19 cellular contexts compared by ENCODE assay signal in genomic region chr2:143121079-143121478, GRCh38. TPM values are rescaled to one million over a fixed set of nuclear protein-coding genes. Genes with fewer than 3 reads are reported as not detected.
A peak's percentile ranks its signal among the peaks of the same experiment; 100 is the strongest.
DNase-seq lines count a peak whose midpoint lies in the region; ATAC-seq, FAIRE-seq and TF ChIP-seq lines count a peak whose summit lies in the region.
"Had no signal": no experiment of that assay in that cellular context is flagged by ENCODE, and none has a peak within 500 bp of the region (broad histone marks: within the 10 kb centered on the region; RNA-seq: fewer than 3 reads in every experiment).

No MANE protein-coding gene starts in this region.

- RAD21 ChIA-PET in GM12878 (lab: Charles Lee; ENCODE audit: unreplicated experiment): interaction anchor here (0.8 to 1.0 kb wide), 6 partner anchors 9 to 40 kb away, joined by 3 to 7 read pairs (median 4); no protein-coding TSS in a partner anchor

- no peak for DNase-seq in activated CD4-positive, alpha-beta T cell treated with anti-CD3 and anti-CD28 coated beads, Interleukin-2, amount 10 ng/mL, durations not matched to agents 7 days and 5 days
- no peak for DNase-seq in activated CD4-positive, alpha-beta T cell treated with anti-CD3 and anti-CD28 coated beads for 48 hours
- DNase-seq in GM12878 (ENCODE audit: low read depth, low spot score) (no peak), osteocyte (ENCODE audit: extremely low spot score, unreplicated experiment) (no peak), NCI-H510A (lab: John Stamatoyannopoulos, UW) (no peak), NCI-H128 (lab: John Stamatoyannopoulos, UW; ENCODE audit: unreplicated experiment) (no peak)
- DNase-seq: cerebellar nuclear complex; left cardiac atrium; NCI-H1417 treated with DMSO at 0.1 percent for 48 hours; NCI-H524; RPMI8226; stimulated activated CD4-positive, alpha-beta T cell treated with anti-CD3 and anti-CD28 coated beads, Interleukin-1b, Interleukin-23, amount 100 ng/mL, for 48 hours; T-helper 9 cell had no signal

- H3K27ac ChIP-seq in GM12878 (ENCODE audit: control insufficient read depth, insufficient read depth): peak overlapping the region; percentile 30
- H3K27ac ChIP-seq: A549 had no signal

- H3K9me3 ChIP-seq in GM12878 (replicated peaks; ENCODE audit: control insufficient read depth, insufficient read depth, low read length): no peaks in the 10 kb centered on the region; the same call in 2 of the 3 replicates
- H3K9me3 ChIP-seq: A549 had no signal

- ATAC-seq in GM19452 (IDR thresholded peaks at IDR 0.05; ENCODE audit: unreplicated experiment) (peak; percentile 71), HG03139 (IDR thresholded peaks at IDR 0.05; ENCODE audit: unreplicated experiment) (peak; percentile 73), GM12878 (peak; percentile 62)
- ATAC-seq: A549, GM23338, left cardiac atrium had no signal

- no peak for TF ChIP-seq RAD21 in GM12878 (IDR thresholded peaks at IDR 0.05; ENCODE audit: insufficient read depth, low read depth, low read length)

- H3K27me3 ChIP-seq in GM12878 (replicated peaks in 1 of 2; ENCODE audit: control insufficient read depth in 2 of 2, insufficient read depth in 2 of 2, low read length in 1 of 2): no peaks in the 10 kb centered on the region

- no peak overlapping the region for H3K4me3 Mint-ChIP-seq in activated CD4-positive, alpha-beta T cell treated with anti-CD3 and anti-CD28 coated beads, Interleukin-2, amount 10 ng/mL, durations not matched to agents 7 days and 5 days
- H3K4me3 Mint-ChIP-seq in osteocyte (ENCODE audit: unreplicated experiment): no peak overlapping the region
- H3K4me3 Mint-ChIP-seq: GM23338 had no signal

- in situ Hi-C loops in GM12878 (cut with MboI): no loop called here

- H3K4me2 ChIP-seq in GM12878 (ENCODE audit: control insufficient read depth, insufficient read depth): peak overlapping the region; percentile 41
- H3K4me2 ChIP-seq: A549, GM23338 had no signal

- H3K27ac Mint-ChIP-seq in activated CD4-positive, alpha-beta T cell treated with anti-CD3 and anti-CD28 coated beads, Interleukin-2, amount 10 ng/mL, durations not matched to agents 7 days and 5 days: peak overlapping the region; percentile 38
- no peak overlapping the region for H3K27ac Mint-ChIP-seq in osteocyte (ENCODE audit: unreplicated experiment)
- H3K27ac Mint-ChIP-seq: GM23338 had no signal

- H2AFZ ChIP-seq in GM12878 (ENCODE audit: control insufficient read depth, low read depth, low read length): peak overlapping the region; percentile 68
- H2AFZ ChIP-seq: GM23338 had no signal

- H3K9ac ChIP-seq in GM12878 (ENCODE audit: control insufficient read depth, insufficient read depth, low read length): no peak overlapping the region

- H3K9me3 Mint-ChIP-seq in activated CD4-positive, alpha-beta T cell treated with anti-CD3 and anti-CD28 coated beads, Interleukin-2, amount 10 ng/mL, durations not matched to agents 7 days and 5 days: peaks cover 16% of the 10 kb centered on the region
- H3K9me3 Mint-ChIP-seq in osteocyte (ENCODE audit: unreplicated experiment): no peaks in the 10 kb centered on the region
- H3K9me3 Mint-ChIP-seq: GM23338 had no signal

- CTCF ChIA-PET in activated CD4-positive, alpha-beta T cell treated with anti-CD3 and anti-CD28 coated beads, Interleukin-2, amount 10 ng/mL, durations not matched to agents 7 days and 5 days (lab: Charles Lee): interaction anchor here (0.5 to 2.2 kb wide), 5 partner anchors 9 to 160 kb away, joined by 3 to 9 read pairs (median 4); no protein-coding TSS in a partner anchor
- CTCF ChIA-PET in GM12878 (lab: Yijun Ruan, JAX): interaction anchor here (0.6 to 3.0 kb wide), 9 partner anchors 9 to 163 kb away, joined by 3 to 16 read pairs (median 5); no protein-coding TSS in a partner anchor

- FAIRE-seq in GM12878 (lab: Jason Lieb, UNC): no peak
- FAIRE-seq: A549, urothelium cell line had no signal

- SMC1A ChIA-PET in GM12878 (lab: Charles Lee; ENCODE audit: uncharacterized antibody, unreplicated experiment): interaction anchor here (0.8 to 2.3 kb wide), 13 partner anchors 9 to 137 kb away, joined by 3 to 18 read pairs (median 3); partner anchors contain the start of gene ARHGAP15

- TF ChIP-seq EP300 in GM12878 (IDR thresholded peaks at IDR 0.05; ENCODE audit: borderline replicate concordance in 1 of 2, control insufficient read depth in 1 of 2, low read depth in 2 of 2, low read length in 2 of 2): no peak

- H3K4me1 Mint-ChIP-seq in activated CD4-positive, alpha-beta T cell treated with anti-CD3 and anti-CD28 coated beads, Interleukin-2, amount 10 ng/mL, durations not matched to agents 7 days and 5 days: peaks cover 10% of the 10 kb centered on the region
- peaks cover 5% of the 10 kb centered on the region for H3K4me1 Mint-ChIP-seq in osteocyte (ENCODE audit: unreplicated experiment)
- H3K4me1 Mint-ChIP-seq: GM23338 had no signal

- no peak overlapping the region for H3K4me3 ChIP-seq in GM12878
- H3K4me3 ChIP-seq: A549, GM23338 had no signal

- no TSS peak for BruUV-seq in GM12878 (replicated peaks; lab: Mats Ljungman, UMichigan)

- no peaks in the 10 kb centered on the region for H3K36me3 ChIP-seq in GM12878 (ENCODE audit: control insufficient read depth in 2 of 2, insufficient read depth in 2 of 2, low read length in 1 of 2)

- POLR2A ChIA-PET in activated CD4-positive, alpha-beta T cell treated with anti-CD3 and anti-CD28 coated beads, Interleukin-2, amount 10 ng/mL, durations not matched to agents 7 days and 5 days (lab: Charles Lee): no interaction called here
- POLR2A ChIA-PET in GM12878 (lab: Charles Lee): interaction anchor here (1.0 to 1.3 kb wide), 2 partner anchors 10 to 20 kb away, joined by 3 to 6 read pairs; no protein-coding TSS in a partner anchor

- no peak for TF ChIP-seq POLR2A in GM12878 (IDR thresholded peaks at IDR 0.05; ENCODE audit: low read depth, low read length)

- intact Hi-C loops in GM12878 (cut with micrococcal nuclease; ENCODE audit: unreplicated experiment): no loop called here

- TF ChIP-seq CTCF in GM12878 (IDR thresholded peaks at IDR 0.05 in 2 of 3, conservative IDR thresholded peaks at IDR 0.05 in 1 of 3; ENCODE audit: control insufficient read depth in 2 of 3, extremely low read depth in 1 of 3, insufficient read depth in 1 of 3, low read depth in 3 of 3, low read length in 3 of 3): no peak
- no peak for TF ChIP-seq CTCF in osteocyte (IDR thresholded peaks at IDR 0.05)

- WGBS in GM12878 (ENCODE audit: insufficient coverage, insufficient replicate concordance, low lambda C conversion rate, missing lambda C conversion rate): 0% methylated on average over 1 of the region's 1 CpG

- no peaks in the 10 kb centered on the region for H3K79me2 ChIP-seq in GM12878 (ENCODE audit: control insufficient read depth, insufficient read depth, low read length)

- H3K27me3 Mint-ChIP-seq in activated CD4-positive, alpha-beta T cell treated with anti-CD3 and anti-CD28 coated beads, Interleukin-2, amount 10 ng/mL, durations not matched to agents 7 days and 5 days: no peaks in the 10 kb centered on the region
- H3K27me3 Mint-ChIP-seq in osteocyte (ENCODE audit: unreplicated experiment): peaks cover 31% of the 10 kb centered on the region

- H4K20me1 ChIP-seq in GM12878 (ENCODE audit: control insufficient read depth, insufficient read depth): no peaks in the 10 kb centered on the region

- H3K4me1 ChIP-seq in GM12878 (ENCODE audit: control insufficient read depth, insufficient read depth, low read length): peaks cover 7% of the 10 kb centered on the region
- H3K4me1 ChIP-seq: A549 had no signal

- H3K36me3 Mint-ChIP-seq in activated CD4-positive, alpha-beta T cell treated with anti-CD3 and anti-CD28 coated beads, Interleukin-2, amount 10 ng/mL, durations not matched to agents 7 days and 5 days (ENCODE audit: low read depth): peaks cover 14% of the 10 kb centered on the region
- no peaks in the 10 kb centered on the region for H3K36me3 Mint-ChIP-seq in osteocyte (ENCODE audit: unreplicated experiment)

TF ChIP-seq in GM12878, 131 proteins besides CTCF, POLR2A, EP300 and RAD21 (continues in another document):
- TF ChIP-seq NFXL1 (IDR thresholded peaks at IDR 0.05; ENCODE audit: borderline replicate concordance) (no peak), ZSCAN29 (IDR thresholded peaks at IDR 0.05) (no peak), ZNF24 (IDR thresholded peaks at IDR 0.05) (no peak), BRCA1 (IDR thresholded peaks at IDR 0.05; ENCODE audit: low read depth, low read length) (no peak), ATF3 (IDR thresholded peaks at IDR 0.05; ENCODE audit: borderline replicate concordance, extremely low read depth, low read depth, low read length) (no peak)

RNA-seq across cellular contexts. Expression of gene ARHGAP15, which starts 8.1 kb away (rescaled TPM):
- total RNA-seq in activated CD4-positive, alpha-beta T cell treated with anti-CD3 and anti-CD28 coated beads, Interleukin-2, amount 10 ng/mL, durations not matched to agents 7 days and 5 days: 100 to 1,000 TPM; 189 to 197 TPM
- 429 and 488 TPM in 2 replicates for total RNA-seq in GM12878 (2013; cell fraction: nucleolus; rRNA removed)
- total RNA-seq in GM12878 (2014; rRNA removed) (55.1 and 64.1 TPM in 2 replicates), GM12878 (2014; rRNA removed; fragmentation: Illumina TruSeq; extraction: Trizol) (84.3 and 87.1 TPM in 2 replicates), GM12878 (2021) (44.4 and 44.8 TPM in 2 replicates), osteocyte (not detected in 2 replicates)
- polyA plus RNA-seq in GM12878 (2011; ENCODE audit: low read depth): 40.3 TPM
- polyA plus RNA-seq in GM12878 (2011; rRNA removed) (92.6 and 110 TPM in 2 replicates), GM12878 (2014; fragmentation: Illumina TruSeq; extraction: Trizol) (59.7 and 82.4 TPM in 2 replicates), GM12878 (2014; fragmentation: Nextera tagmentation; extraction: Ambion mirVana) (10 to 100 TPM; 66.6 to 69.9 TPM), GM12878 (2014; rRNA removed) (29.3 and 38.0 TPM in 2 replicates), GM12878 (2016; fragmentation: Nextera tagmentation; extraction: Ambion mirVana) (10 to 100 TPM; 66.9 to 72.7 TPM)
- 31.9 and 32.3 TPM in 2 replicates for polyA plus RNA-seq in GM12878 (2011; cell fraction: cytosol; rRNA removed)
- 47.1 and 52.0 TPM in 2 replicates for polyA plus RNA-seq in GM12878 (2011; cell fraction: nucleus; rRNA removed)
- 50.7 and 60.8 TPM in 2 replicates for polyA plus RNA-seq in GM12878 (2012)
- 91.3 and 128 TPM in 2 replicates for polyA minus RNA-seq in GM12878 (2011; rRNA and poly(A)+ RNA removed)
- polyA minus RNA-seq in GM12878 (2011; cell fraction: cytosol; rRNA and poly(A)+ RNA removed): 21.6 and 22.7 TPM in 2 replicates
- 290 and 318 TPM in 2 replicates for polyA minus RNA-seq in GM12878 (2011; cell fraction: nucleus; rRNA and poly(A)+ RNA removed)
- total RNA-seq: GM23338, renal cortical epithelial cell had no signal

Comparison
In these comparisons a context has a peak if more than half of its experiments do, and no peak if none do; other contexts are left out.
1. RNA of gene ARHGAP15, which starts 8.1 kb away (total RNA-seq): 189 to 197 TPM in activated CD4-positive, alpha-beta T cell treated with anti-CD3 and anti-CD28 coated beads, Interleukin-2, amount 10 ng/mL, durations not matched to agents 7 days and 5 days and 44.4 to 488 TPM in GM12878; not detected in osteocyte; every median in the first group is over 10 times any median in the second.
2. Peak in every context shown above with its lines, with median percentiles within 50 percentile points of each other: ATAC-seq.